Comparison of ENCODE assay signal across 1 cellular context in the genomic region with DNA sequence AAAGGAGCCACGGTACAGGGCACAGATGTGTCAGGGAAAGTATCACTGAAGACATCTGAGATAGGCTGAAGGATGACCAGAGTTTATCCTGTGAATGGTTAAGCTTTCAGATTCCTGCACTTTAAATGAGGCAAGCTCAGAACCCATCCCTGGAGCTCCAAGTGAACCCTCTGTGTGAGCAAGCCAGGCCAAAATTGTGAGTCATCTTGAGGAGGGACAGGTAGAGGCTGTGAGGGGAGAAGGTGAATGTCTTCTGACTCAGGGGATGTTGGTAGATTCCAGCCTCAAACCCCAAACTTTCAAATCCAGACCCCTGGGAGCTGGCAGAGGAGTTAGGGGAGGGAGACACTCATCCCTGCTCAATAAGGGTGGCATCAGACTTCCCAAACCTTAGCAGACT.
TF ChIP-seq lines count a peak whose summit lies in the region.

No MANE protein-coding gene starts in this region.

TF ChIP-seq in HCT116, 20 proteins besides CTCF, POLR2A, EP300 and RAD21:
- TF ChIP-seq SIN3A (IDR thresholded peaks at IDR 0.05; ENCODE audit: low read depth): no peak
- no peak for TF ChIP-seq ELF1 (IDR thresholded peaks at IDR 0.05; ENCODE audit: borderline replicate concordance, low read depth)
- TF ChIP-seq YY1 (IDR thresholded peaks at IDR 0.05; ENCODE audit: extremely low read depth, insufficient replicate concordance, low read depth, low read length): no peak
- no peak for TF ChIP-seq SRF (IDR thresholded peaks at IDR 0.05; ENCODE audit: low read depth)
- TF ChIP-seq EZH2phosphoT487 (IDR thresholded peaks at IDR 0.05; ENCODE audit: borderline replicate concordance): no peak
- TF ChIP-seq FOSL1 (IDR thresholded peaks at IDR 0.05; ENCODE audit: low read depth): no peak
- no peak for TF ChIP-seq CEBPB (IDR thresholded peaks at IDR 0.05; ENCODE audit: low read depth)
- no peak for TF ChIP-seq ZNF274 (IDR thresholded peaks at IDR 0.05; ENCODE audit: low read depth, low read length)
- no peak for TF ChIP-seq SP1 (IDR thresholded peaks at IDR 0.05; ENCODE audit: low read depth)
- TF ChIP-seq, protein P1, sequence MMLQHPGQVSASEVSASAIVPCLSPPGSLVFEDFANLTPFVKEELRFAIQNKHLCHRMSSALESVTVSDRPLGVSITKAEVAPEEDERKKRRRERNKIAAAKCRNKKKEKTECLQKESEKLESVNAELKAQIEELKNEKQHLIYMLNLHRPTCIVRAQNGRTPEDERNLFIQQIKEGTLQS (IDR thresholded peaks at IDR 0.05): no peak
- TF ChIP-seq TCF7L2 (IDR thresholded peaks at IDR 0.05; ENCODE audit: borderline replicate concordance, extremely low read depth, insufficient read depth, insufficient read length): no peak
- no peak for TF ChIP-seq EGR1 (IDR thresholded peaks at IDR 0.05; ENCODE audit: low read depth)
- TF ChIP-seq POLR2AphosphoS5 (IDR thresholded peaks at IDR 0.05; ENCODE audit: low read depth, low read length): no peak
- TF ChIP-seq, protein P2, sequence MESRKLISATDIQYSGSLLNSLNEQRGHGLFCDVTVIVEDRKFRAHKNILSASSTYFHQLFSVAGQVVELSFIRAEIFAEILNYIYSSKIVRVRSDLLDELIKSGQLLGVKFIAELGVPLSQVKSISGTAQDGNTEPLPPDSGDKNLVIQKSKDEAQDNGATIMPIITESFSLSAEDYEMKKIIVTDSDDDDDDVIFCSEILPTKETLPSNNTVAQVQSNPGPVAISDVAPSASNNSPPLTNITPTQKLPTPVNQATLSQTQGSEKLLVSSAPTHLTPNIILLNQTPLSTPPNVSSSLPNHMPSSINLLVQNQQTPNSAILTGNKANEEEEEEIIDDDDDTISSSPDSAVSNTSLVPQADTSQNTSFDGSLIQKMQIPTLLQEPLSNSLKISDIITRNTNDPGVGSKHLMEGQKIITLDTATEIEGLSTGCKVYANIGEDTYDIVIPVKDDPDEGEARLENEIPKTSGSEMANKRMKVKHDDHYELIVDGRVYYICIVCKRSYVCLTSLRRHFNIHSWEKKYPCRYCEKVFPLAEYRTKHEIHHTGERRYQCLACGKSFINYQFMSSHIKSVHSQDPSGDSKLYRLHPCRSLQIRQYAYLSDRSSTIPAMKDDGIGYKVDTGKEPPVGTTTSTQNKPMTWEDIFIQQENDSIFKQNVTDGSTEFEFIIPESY (IDR thresholded peaks at IDR 0.05; ENCODE audit: extremely low read depth, insufficient replicate concordance, low read length): no peak
- TF ChIP-seq JUND (IDR thresholded peaks at IDR 0.05): no peak
- TF ChIP-seq, protein P3, sequence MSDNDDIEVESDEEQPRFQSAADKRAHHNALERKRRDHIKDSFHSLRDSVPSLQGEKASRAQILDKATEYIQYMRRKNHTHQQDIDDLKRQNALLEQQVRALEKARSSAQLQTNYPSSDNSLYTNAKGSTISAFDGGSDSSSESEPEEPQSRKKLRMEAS (IDR thresholded peaks at IDR 0.05): no peak
